In genomic region chr10:103918053-103918846, GRCh38 we compare ENCODE assay signal across 8 cellular contexts. TPM values are rescaled to one million over a fixed set of nuclear protein-coding genes. Genes with fewer than 3 reads are reported as not detected.
DNase-seq lines count a peak whose midpoint lies in the region; TF ChIP-seq lines count a peak whose summit lies in the region.

A gene with protein sequence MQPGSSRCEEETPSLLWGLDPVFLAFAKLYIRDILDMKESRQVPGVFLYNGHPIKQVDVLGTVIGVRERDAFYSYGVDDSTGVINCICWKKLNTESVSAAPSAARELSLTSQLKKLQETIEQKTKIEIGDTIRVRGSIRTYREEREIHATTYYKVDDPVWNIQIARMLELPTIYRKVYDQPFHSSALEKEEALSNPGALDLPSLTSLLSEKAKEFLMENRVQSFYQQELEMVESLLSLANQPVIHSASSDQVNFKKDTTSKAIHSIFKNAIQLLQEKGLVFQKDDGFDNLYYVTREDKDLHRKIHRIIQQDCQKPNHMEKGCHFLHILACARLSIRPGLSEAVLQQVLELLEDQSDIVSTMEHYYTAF (minus strand): TSS chr10:103918184. CDS start chr10:103917594, 590 bp downstream.

- H3K36me3 ChIP-seq in HAP-1 (replicated peaks) (no peaks in the 10 kb centered on the region), MM.1S (replicated peaks; ENCODE audit: insufficient read depth, low read length) (no peaks in the 10 kb centered on the region), neural progenitor cell (peaks cover 5% of the 10 kb centered on the region)

- DNase-seq in G401 (ENCODE audit: low spot score) (peak; percentile 97), HAP-1 (ENCODE audit: low spot score in 2 of 2) (peak; percentile 92 to 98), MM.1S (peak; percentile 97), SIG-M5 (lab: John Stamatoyannopoulos, UW) (peak; percentile 66), activated gamma-delta T cell treated with Interleukin-2 at 50 U/mL for 16 hours (peak; percentile 94), foreskin fibroblast (peak; percentile 97 to 99), neural progenitor cell (ENCODE audit: low spot score) (peak; percentile 98), stromal cell of bone marrow (ENCODE audit: low read depth) (peak; percentile 89)

- H3F3A ChIP-seq in MM.1S (ENCODE audit: insufficient read depth, low read length) (peaks cover 13% of the 10 kb centered on the region; the same call in 1 of the 2 replicates), neural progenitor cell (ENCODE audit: low read depth) (peaks cover 20% of the 10 kb centered on the region)

- H3K27me3 Mint-ChIP-seq in neural progenitor cell (ENCODE audit: insufficient read depth, low read depth) = peaks cover 3% of the 10 kb centered on the region

- H4K20me1 ChIP-seq in MM.1S (ENCODE audit: insufficient read depth, low read length) = no peaks in the 10 kb centered on the region
- H4K20me1 ChIP-seq in neural progenitor cell (ENCODE audit: low read depth) = no peaks in the 10 kb centered on the region

- in situ Hi-C loops in G401 (cut with HindIII; ENCODE audit: low sequenced_read_pairs) = loop anchor here (10.0 kb wide), 1 partner anchor 107 kb away; no protein-coding TSS in a partner anchor
- in situ Hi-C loops in HAP-1 (cut with MboI; ENCODE audit: low sequenced_read_pairs) = no loop called here

- H3K27me3 ChIP-seq in HAP-1 (ENCODE audit: low read depth) = no peaks in the 10 kb centered on the region
- H3K27me3 ChIP-seq in MM.1S (replicated peaks; ENCODE audit: insufficient read depth, low read length) = no peaks in the 10 kb centered on the region
- H3K27me3 ChIP-seq in neural progenitor cell = no peaks in the 10 kb centered on the region

- H3K9me3 Mint-ChIP-seq in neural progenitor cell = peaks cover 9% of the 10 kb centered on the region

- H3K4me3 Mint-ChIP-seq in neural progenitor cell = peak within 1 kb of the TSS; percentile 90

- H3K4me1 ChIP-seq in HAP-1 (peaks cover 17% of the 10 kb centered on the region), MM.1S (ENCODE audit: low read length) (peaks cover 9% of the 10 kb centered on the region), neural progenitor cell (peaks cover 24% of the 10 kb centered on the region)

- H3K4me2 ChIP-seq in MM.1S (ENCODE audit: low read depth, low read length) (peak within 1 kb of the TSS; percentile 100), neural progenitor cell (peak within 1 kb of the TSS; percentile 92)

- H3K9me3 ChIP-seq in HAP-1 (peaks cover 4% of the 10 kb centered on the region; the same call in 1 of the 2 replicates), MM.1S (replicated peaks; ENCODE audit: insufficient read depth, low read length) (no peaks in the 10 kb centered on the region), neural progenitor cell (ENCODE audit: low read depth) (peaks cover 7% of the 10 kb centered on the region)

- H3K27ac ChIP-seq in MM.1S (ENCODE audit: low read length) (peak within 1 kb of the TSS; percentile 57), neural progenitor cell (peak within 1 kb of the TSS; percentile 33)

- TF ChIP-seq CTCF in MM.1S (IDR thresholded peaks at IDR 0.05; ENCODE audit: low read length) (0 out of 2 replicates have a peak, but pooled peaks have one; percentile 4), foreskin fibroblast (IDR thresholded peaks at IDR 0.05; ENCODE audit: low read depth, low read length) (no peak), neural progenitor cell (IDR thresholded peaks at IDR 0.05) (peak; percentile 27)

- H3K36me3 Mint-ChIP-seq in neural progenitor cell = peaks cover 13% of the 10 kb centered on the region

- H3K9ac ChIP-seq in MM.1S (ENCODE audit: low read length) (peak within 1 kb of the TSS; percentile 88), neural progenitor cell (peak within 1 kb of the TSS; percentile 44)

- peaks cover 27% of the 10 kb centered on the region for H3K4me1 Mint-ChIP-seq in neural progenitor cell

- H2AFZ ChIP-seq in MM.1S (ENCODE audit: low read length) (peak within 1 kb of the TSS; percentile 95), neural progenitor cell (replicated peaks) (peak within 1 kb of the TSS; percentile 79)

- H3K4me3 ChIP-seq in HAP-1 (peak within 1 kb of the TSS; percentile 52), MM.1S (ENCODE audit: low read length) (peak within 1 kb of the TSS; percentile 94), foreskin fibroblast (ENCODE audit: low read depth in 1 of 2, low read length in 2 of 2) (peak within 1 kb of the TSS; percentile 74 to 90), neural progenitor cell (peak within 1 kb of the TSS; percentile 63)

- H3K27ac Mint-ChIP-seq in neural progenitor cell = peak within 1 kb of the TSS; percentile 30

- peaks cover 13% of the 10 kb centered on the region for H3K79me2 ChIP-seq in MM.1S (ENCODE audit: low read length)
- peaks cover 11% of the 10 kb centered on the region for H3K79me2 ChIP-seq in neural progenitor cell (ENCODE audit: low read depth)

- no peaks in the 10 kb centered on the region for H3K9me2 ChIP-seq in MM.1S (replicated peaks; ENCODE audit: insufficient read depth, low read length)

RNA-seq across cellular contexts. Expression of the gene that starts here (rescaled TPM):
- 24.1 and 28.7 TPM in 2 replicates for total RNA-seq in G401 (2014; rRNA removed; shearing (Covaris generic))
- 26.4 and 32.0 TPM in 2 replicates for total RNA-seq in neural progenitor cell (ENCODE audit: low replicate concordance)

Comparison
In these comparisons a context has a peak if more than half of its experiments do, and no peak if none do; other contexts are left out.
1. Peak in every context shown above with its lines: DNase-seq, H3K4me3 ChIP-seq and H3K27ac ChIP-seq.